ENCODE assay signal across 8 cellular contexts in the genomic region with DNA sequence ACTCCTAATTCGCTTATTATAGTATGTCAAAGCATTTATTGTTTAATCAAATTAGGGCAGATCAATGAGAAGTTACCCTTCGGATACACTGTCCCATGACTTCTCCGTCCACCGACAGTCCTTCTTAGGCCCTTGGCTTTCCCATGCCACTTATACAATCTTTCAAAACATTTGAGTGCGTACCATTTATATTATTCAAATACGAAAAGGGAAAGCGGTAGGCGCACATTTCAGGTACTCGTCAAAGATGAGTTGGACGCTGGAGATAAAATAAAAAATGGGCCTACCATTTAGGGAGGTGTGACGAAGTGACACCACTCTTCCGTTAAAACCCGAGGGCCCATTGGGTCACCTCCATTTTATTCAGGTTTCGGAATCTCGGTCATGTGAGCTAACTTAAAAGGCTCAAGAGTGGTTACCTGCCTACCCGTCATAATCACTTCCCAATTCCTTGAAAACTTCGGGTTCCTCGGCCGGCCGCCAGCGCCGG. TPM values are rescaled to one million over a fixed set of nuclear protein-coding genes. Genes with fewer than 3 reads are reported as not detected.
DNase-seq lines count a peak whose midpoint lies in the region; ATAC-seq, FAIRE-seq and TF ChIP-seq lines count a peak whose summit lies in the region.

No MANE protein-coding gene starts in this region.

- no peak overlapping the region for H4K91ac ChIP-seq in neuronal stem cell (ENCODE audit: low read depth, low read length, poor library complexity)

- H3K4ac ChIP-seq in neuronal stem cell (ENCODE audit: low read length): no peak overlapping the region

- H3K23ac ChIP-seq in neuronal stem cell (ENCODE audit: low read depth, low read length, poor library complexity): peak overlapping the region; percentile 76

- H2BK120ac ChIP-seq in neuronal stem cell (ENCODE audit: low read depth, low read length): no peak overlapping the region

- no peak overlapping the region for H4K8ac ChIP-seq in neuronal stem cell (ENCODE audit: low read depth, low read length)

- CTCF ChIA-PET in CD4-positive, alpha-beta memory T cell (lab: Charles Lee; ENCODE audit: partially characterized antibody): interaction anchor here (2.6 kb wide), 1 partner anchor 33 kb away, joined by 13 read pairs; the partner anchor contains the start of gene SNX3
- CTCF ChIA-PET in endothelial cell of umbilical vein (lab: Charles Lee): interaction anchor here (0.6 to 3.0 kb wide), 4 partner anchors 14 to 197 kb away, joined by 3 to 22 read pairs (median 3); no protein-coding TSS in a partner anchor

- no peaks in the 10 kb centered on the region for H3K27me3 ChIP-seq in CD4-positive, alpha-beta memory T cell (ENCODE audit: insufficient read depth, low read length)
- H3K27me3 ChIP-seq in endothelial cell of umbilical vein (ENCODE audit: control insufficient read depth in 2 of 2, insufficient read depth in 2 of 2, low read length in 2 of 2): peaks cover 0 to under 1% of the 10 kb centered on the region in 2 experiments
- no peaks in the 10 kb centered on the region for H3K27me3 ChIP-seq in neuronal stem cell (ENCODE audit: control insufficient read depth in 3 of 3, insufficient read depth in 3 of 3, low read depth in 1 of 3, low read length in 3 of 3)

- H2BK15ac ChIP-seq in neuronal stem cell (ENCODE audit: low read length): peak overlapping the region; percentile 27

- H3K4me1 Mint-ChIP-seq in CD4-positive, alpha-beta memory T cell: peaks cover 6 to 21% (median 15%) of the 10 kb centered on the region in 4 donors

- peak overlapping the region; percentile 88 for H2AFZ ChIP-seq in endothelial cell of umbilical vein (ENCODE audit: low read depth, low read length)
- H2AFZ ChIP-seq in neuronal stem cell (ENCODE audit: low read length): peak overlapping the region; percentile 90

- H3K4me3 ChIP-seq in CD4-positive, alpha-beta memory T cell (ENCODE audit: low read length in 2 of 2): peak overlapping the region; percentile 68 to 98
- H3K4me3 ChIP-seq in endothelial cell of umbilical vein (replicated peaks in 1 of 3; ENCODE audit: insufficient read depth in 1 of 3, low read depth in 1 of 3, low read length in 3 of 3) (peak overlapping the region; percentile 51 to 72 (median 58)), neuronal stem cell (ENCODE audit: low read length in 2 of 2) (peak overlapping the region; percentile 66 to 83)

- no peak for DNase-seq in CD4-positive, alpha-beta memory T cell
- DNase-seq in NCI-H69 (lab: John Stamatoyannopoulos, UW) (peak; percentile 37), endothelial cell of umbilical vein (ENCODE audit: low read depth, low spot score) (no peak), neuronal stem cell (ENCODE audit: low spot score) (no peak), amniotic stem cell (lab: John Stamatoyannopoulos, UW) (no peak), cortex of kidney (lab: John Stamatoyannopoulos, UW) (no peak), middle frontal gyrus (ENCODE audit: extremely low spot score, low spot score) (no peak)

- intact Hi-C loops in CD4-positive, alpha-beta memory T cell (cut with micrococcal nuclease): loop anchor here (1.0 to 10.0 kb wide), 4 partner anchors 33 to 1880 kb away; partner anchors contain the start of genes SEC63, SNX3 and WASF1
- intact Hi-C loops in endothelial cell of umbilical vein (cut with micrococcal nuclease): loop anchor here (1.0 to 2.0 kb wide), 3 partner anchors 33 to 198 kb away; partner anchors contain the start of gene SNX3

- peak; percentile 23 for ATAC-seq in GM21717 (IDR thresholded peaks at IDR 0.05; ENCODE audit: unreplicated experiment)

- H3K9ac ChIP-seq in endothelial cell of umbilical vein (replicated peaks; ENCODE audit: extremely low read depth, insufficient read depth, low read length) (peak overlapping the region; percentile 65), neuronal stem cell (ENCODE audit: low read depth, low read length, poor library complexity) (no peak overlapping the region)

- no peaks in the 10 kb centered on the region for H3K79me2 ChIP-seq in endothelial cell of umbilical vein (ENCODE audit: control insufficient read depth, insufficient read depth, low read length)

- no peaks in the 10 kb centered on the region for H3K79me1 ChIP-seq in neuronal stem cell (ENCODE audit: low read depth, low read length)

- peaks cover 0 to 5% of the 10 kb centered on the region in 2 donors for H3K36me3 Mint-ChIP-seq in CD4-positive, alpha-beta memory T cell

- no peak for FAIRE-seq in endothelial cell of umbilical vein (lab: Jason Lieb, UNC)

- no peaks in the 10 kb centered on the region for H3K9me3 ChIP-seq in CD4-positive, alpha-beta memory T cell (ENCODE audit: control insufficient read depth in 1 of 2, low read length in 2 of 2)
- no peaks in the 10 kb centered on the region for H3K9me3 ChIP-seq in endothelial cell of umbilical vein (replicated peaks; ENCODE audit: control insufficient read depth, insufficient read depth, low read length)
- H3K9me3 ChIP-seq in neuronal stem cell (replicated peaks in 1 of 2; ENCODE audit: control insufficient read depth in 2 of 2, insufficient read depth in 1 of 2, low read depth in 1 of 2, low read length in 2 of 2): no peaks in the 10 kb centered on the region

- dilution Hi-C loops in endothelial cell of umbilical vein (cut with MboI; ENCODE audit: extremely low pct_ligation_motif_present, low sequenced_read_pairs): no loop called here

- H3K36me3 ChIP-seq in CD4-positive, alpha-beta memory T cell (ENCODE audit: insufficient read depth, low read length): no peaks in the 10 kb centered on the region
- H3K36me3 ChIP-seq in endothelial cell of umbilical vein (ENCODE audit: control insufficient read depth in 2 of 2, extremely low read depth in 1 of 2, insufficient read depth in 2 of 2, low read length in 2 of 2): no peaks in the 10 kb centered on the region
- H3K36me3 ChIP-seq in neuronal stem cell (replicated peaks in 1 of 2; ENCODE audit: control insufficient read depth in 2 of 2, insufficient read depth in 2 of 2, low read length in 2 of 2): no peaks in the 10 kb centered on the region

- H2BK12ac ChIP-seq in neuronal stem cell (ENCODE audit: low read length): no peak overlapping the region

- H3K4me3 Mint-ChIP-seq in CD4-positive, alpha-beta memory T cell: peak overlapping the region; percentile 96 to 99 (median 98)

- no peak overlapping the region for H2BK5ac ChIP-seq in neuronal stem cell (ENCODE audit: low read length)

- peak overlapping the region; percentile 83 for H3K4me2 ChIP-seq in endothelial cell of umbilical vein (ENCODE audit: insufficient read depth, low read length)
- H3K4me2 ChIP-seq in neuronal stem cell (ENCODE audit: insufficient read depth, low read length, poor library complexity, severe bottlenecking): peak overlapping the region; percentile 79

- H3K9me3 Mint-ChIP-seq in CD4-positive, alpha-beta memory T cell: no peaks in the 10 kb centered on the region

- H3K27me3 Mint-ChIP-seq in CD4-positive, alpha-beta memory T cell: no peaks in the 10 kb centered on the region

- POLR2A ChIA-PET in CD4-positive, alpha-beta memory T cell (lab: Charles Lee; ENCODE audit: partially characterized antibody): interaction anchor here (0.8 to 3.8 kb wide), 5 partner anchors 12 to 1745 kb away, joined by 3 to 86 read pairs (median 3); partner anchors contain the start of gene SNX3
- POLR2A ChIA-PET in endothelial cell of umbilical vein (lab: Charles Lee): interaction anchor here (1.6 kb wide), 1 partner anchor 33 kb away, joined by 7 read pairs; the partner anchor contains the start of gene SNX3

- peaks cover 14% of the 10 kb centered on the region for H3K4me1 ChIP-seq in CD4-positive, alpha-beta memory T cell (ENCODE audit: insufficient read depth, low read length)
- H3K4me1 ChIP-seq in endothelial cell of umbilical vein (ENCODE audit: control insufficient read depth, extremely low read depth, insufficient read depth, low read length): peaks cover 10% of the 10 kb centered on the region
- H3K4me1 ChIP-seq in neuronal stem cell (ENCODE audit: control insufficient read depth in 2 of 2, insufficient read depth in 1 of 2, low read depth in 1 of 2, low read length in 2 of 2): peaks cover 1 to 5% of the 10 kb centered on the region in 2 donors

- no peak overlapping the region for H3K14ac ChIP-seq in neuronal stem cell (ENCODE audit: low read length)

- peak overlapping the region; percentile 91 to 100 (median 99) for H3K27ac Mint-ChIP-seq in CD4-positive, alpha-beta memory T cell

- H3K27ac ChIP-seq in CD4-positive, alpha-beta memory T cell (ENCODE audit: low read depth, low read length): peak overlapping the region; percentile 91
- H3K27ac ChIP-seq in endothelial cell of umbilical vein (ENCODE audit: insufficient read depth, low read depth, low read length) (peak overlapping the region; percentile 72), neuronal stem cell (replicated peaks; ENCODE audit: low read length) (no peak overlapping the region)

- H3K18ac ChIP-seq in neuronal stem cell (ENCODE audit: low read length): no peak overlapping the region

- H3K9me1 ChIP-seq in endothelial cell of umbilical vein (replicated peaks; ENCODE audit: control insufficient read depth, extremely low read depth, insufficient read depth, low read length): no peaks in the 10 kb centered on the region

- H4K20me1 ChIP-seq in endothelial cell of umbilical vein (replicated peaks; ENCODE audit: control insufficient read depth, extremely low read depth, insufficient read depth, low read length): no peaks in the 10 kb centered on the region

- no peak for TF ChIP-seq CTCF in endothelial cell of umbilical vein (IDR thresholded peaks at IDR 0.05; ENCODE audit: extremely low read depth in 1 of 2, insufficient read depth in 1 of 2, low read depth in 1 of 2, low read length in 2 of 2)

- TF ChIP-seq POLR2A in endothelial cell of umbilical vein (IDR thresholded peaks at IDR 0.05; ENCODE audit: low read depth, low read length): no peak

- BruUV-seq in endothelial cell of umbilical vein (replicated peaks; lab: Mats Ljungman, UMichigan): TSS peak; percentile 87

- H2AK5ac ChIP-seq in neuronal stem cell (ENCODE audit: low read depth, low read length): no peak overlapping the region

- WGBS in neuronal stem cell (ENCODE audit: extremely low coverage in 2 of 2, insufficient read length in 2 of 2, insufficient replicate concordance in 1 of 2), 2 donors: no CpG with 5 or more reads among the region's 22 CpGs

RNA-seq across cellular contexts. Expression of gene AFG1L, which starts 0.5 kb away (rescaled TPM):
- 1 to 10 TPM; 6.3 to 6.6 TPM for total RNA-seq in CD4-positive, alpha-beta memory T cell
- 1 to 10 TPM; 1.5 to 2.7 TPM for polyA plus RNA-seq in CD4-positive, alpha-beta memory T cell
- total RNA-seq in endothelial cell of umbilical vein: 6.0 and 6.2 TPM in 2 replicates
- polyA plus RNA-seq in endothelial cell of umbilical vein: 0.45 and 1.0 TPM in 2 replicates
- polyA plus RNA-seq in endothelial cell of umbilical vein (2011; cell fraction: cytosol; rRNA removed): 1.2 and 1.9 TPM in 2 replicates
- 2.2 and 3.7 TPM in 2 replicates for polyA plus RNA-seq in endothelial cell of umbilical vein (2011; cell fraction: nucleus; rRNA removed)
- polyA plus RNA-seq in endothelial cell of umbilical vein (2012): 2.8 and 4.2 TPM in 2 replicates
- 3.0 and 3.9 TPM in 2 replicates for polyA minus RNA-seq in endothelial cell of umbilical vein
- 3.2 TPM for polyA minus RNA-seq in endothelial cell of umbilical vein (2011; cell fraction: cytosol; rRNA and poly(A)+ RNA removed)
- polyA minus RNA-seq in endothelial cell of umbilical vein (2011; cell fraction: nucleus; rRNA and poly(A)+ RNA removed): 6.6 and 12.3 TPM in 2 replicates
- polyA plus RNA-seq in neuronal stem cell (2013, experiment 1 of 2): 2.3 TPM
- polyA plus RNA-seq in neuronal stem cell (2013, experiment 2 of 2): 2.2 TPM

RNA-seq across cellular contexts. Expression of gene SNX3, which starts 33.5 kb away (rescaled TPM):
- 10 to 100 TPM; 65.9 to 66.6 TPM for total RNA-seq in CD4-positive, alpha-beta memory T cell
- polyA plus RNA-seq in CD4-positive, alpha-beta memory T cell: 100 to 1,000 TPM; 188 to 261 TPM
- total RNA-seq in endothelial cell of umbilical vein: 141 and 155 TPM in 2 replicates
- polyA plus RNA-seq in endothelial cell of umbilical vein: 241 and 281 TPM in 2 replicates
- 199 and 210 TPM in 2 replicates for polyA plus RNA-seq in endothelial cell of umbilical vein (2011; cell fraction: cytosol; rRNA removed)
- 58.6 and 71.2 TPM in 2 replicates for polyA plus RNA-seq in endothelial cell of umbilical vein (2011; cell fraction: nucleus; rRNA removed)
- 175 and 209 TPM in 2 replicates for polyA plus RNA-seq in endothelial cell of umbilical vein (2012)
- 125 and 156 TPM in 2 replicates for polyA minus RNA-seq in endothelial cell of umbilical vein
- 53.1 TPM for polyA minus RNA-seq in endothelial cell of umbilical vein (2011; cell fraction: cytosol; rRNA and poly(A)+ RNA removed)
- 17.7 and 25.4 TPM in 2 replicates for polyA minus RNA-seq in endothelial cell of umbilical vein (2011; cell fraction: nucleus; rRNA and poly(A)+ RNA removed)
- 100 TPM for polyA plus RNA-seq in neuronal stem cell (2013, experiment 1 of 2)
- polyA plus RNA-seq in neuronal stem cell (2013, experiment 2 of 2): 102 TPM
